19 cellular contexts compared by ENCODE assay signal in the genomic region with DNA sequence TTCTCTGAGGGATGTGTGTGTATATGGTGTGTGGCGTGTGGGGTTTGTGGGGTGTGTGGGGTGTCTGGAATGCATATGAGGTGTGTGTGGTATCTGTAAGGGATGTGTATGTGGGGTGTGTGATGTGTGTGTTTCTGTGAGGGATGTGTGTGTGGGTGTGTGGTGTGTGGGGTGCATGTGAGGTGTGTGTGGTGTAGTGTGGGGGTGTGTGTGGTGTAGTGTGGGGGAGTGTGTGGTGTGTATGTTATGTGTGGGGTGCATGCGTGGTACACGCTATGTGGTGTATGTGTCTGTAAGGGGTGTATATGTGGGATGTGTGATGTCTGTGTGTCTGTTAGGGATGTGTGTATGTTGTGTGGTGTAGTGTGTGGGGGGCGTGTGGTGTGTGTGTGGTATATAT.
"Had no signal": no experiment of that assay in that cellular context is flagged by ENCODE, and none has a peak within 500 bp of the region (broad histone marks: within the 10 kb centered on the region; RNA-seq: fewer than 3 reads in every experiment).

No MANE protein-coding gene starts in this region.

- H3K27ac Mint-ChIP-seq: endodermal cell; memory B cell; mesothelial cell of epicardium; nephron; stimulated activated naive CD8-positive, alpha-beta T cell treated with anti-CD3 and anti-CD28 coated beads, Interleukin-15, Interleukin-2, amounts not matched to agents 100 ng/mL and 50 ng/mL, for 24 hours had no signal

- H2AFZ ChIP-seq: hepatocyte had no signal

- H3K4me3 ChIP-seq: coronary artery, hepatocyte, left ventricle myocardium inferior, lower lobe of right lung, right atrium auricular region, testis, tibial nerve had no signal

- H3K4me2 ChIP-seq: hepatocyte had no signal

- H3K4me1 ChIP-seq: left ventricle myocardium inferior, lower lobe of right lung, right atrium auricular region, testis, tibial nerve had no signal

- H3K9me3 ChIP-seq: left ventricle myocardium inferior, lower lobe of right lung, right atrium auricular region, testis, tibial nerve had no signal

- H3K4me3 Mint-ChIP-seq: endodermal cell; memory B cell; mesothelial cell of epicardium; nephron; stimulated activated naive CD8-positive, alpha-beta T cell treated with anti-CD3 and anti-CD28 coated beads, Interleukin-15, Interleukin-2, amounts not matched to agents 100 ng/mL and 50 ng/mL, for 24 hours had no signal

- H3K27me3 ChIP-seq: hepatocyte, right atrium auricular region, testis, tibial nerve had no signal

- H3K36me3 ChIP-seq: left ventricle myocardium inferior, lower lobe of right lung, right atrium auricular region, tibial nerve had no signal

- H3K36me3 Mint-ChIP-seq: memory B cell, mesothelial cell of epicardium had no signal

- H3K27me3 Mint-ChIP-seq: stimulated activated naive CD8-positive, alpha-beta T cell treated with anti-CD3 and anti-CD28 coated beads, Interleukin-15, Interleukin-2, amounts not matched to agents 100 ng/mL and 50 ng/mL, for 24 hours had no signal

- DNase-seq: effector CD4-positive, alpha-beta T cell; endodermal cell; erythroblast; foreskin melanocyte; head of caudate nucleus; left cardiac atrium; left ventricle myocardium inferior; lower lobe of right lung; small intestine; stimulated activated CD4-positive, alpha-beta T cell treated with anti-CD3 and anti-CD28 coated beads, Interleukin-12 subunit alpha, Interleukin-12 subunit beta, amount 100 ng/mL, for 4 hours; testis had no signal

- H3K27ac ChIP-seq: hepatocyte, left ventricle myocardium inferior, lower lobe of right lung, testis, tibial nerve had no signal

- H3K4me1 Mint-ChIP-seq: memory B cell, nephron had no signal
